8 cellular contexts compared by ENCODE assay signal in the genomic region with DNA sequence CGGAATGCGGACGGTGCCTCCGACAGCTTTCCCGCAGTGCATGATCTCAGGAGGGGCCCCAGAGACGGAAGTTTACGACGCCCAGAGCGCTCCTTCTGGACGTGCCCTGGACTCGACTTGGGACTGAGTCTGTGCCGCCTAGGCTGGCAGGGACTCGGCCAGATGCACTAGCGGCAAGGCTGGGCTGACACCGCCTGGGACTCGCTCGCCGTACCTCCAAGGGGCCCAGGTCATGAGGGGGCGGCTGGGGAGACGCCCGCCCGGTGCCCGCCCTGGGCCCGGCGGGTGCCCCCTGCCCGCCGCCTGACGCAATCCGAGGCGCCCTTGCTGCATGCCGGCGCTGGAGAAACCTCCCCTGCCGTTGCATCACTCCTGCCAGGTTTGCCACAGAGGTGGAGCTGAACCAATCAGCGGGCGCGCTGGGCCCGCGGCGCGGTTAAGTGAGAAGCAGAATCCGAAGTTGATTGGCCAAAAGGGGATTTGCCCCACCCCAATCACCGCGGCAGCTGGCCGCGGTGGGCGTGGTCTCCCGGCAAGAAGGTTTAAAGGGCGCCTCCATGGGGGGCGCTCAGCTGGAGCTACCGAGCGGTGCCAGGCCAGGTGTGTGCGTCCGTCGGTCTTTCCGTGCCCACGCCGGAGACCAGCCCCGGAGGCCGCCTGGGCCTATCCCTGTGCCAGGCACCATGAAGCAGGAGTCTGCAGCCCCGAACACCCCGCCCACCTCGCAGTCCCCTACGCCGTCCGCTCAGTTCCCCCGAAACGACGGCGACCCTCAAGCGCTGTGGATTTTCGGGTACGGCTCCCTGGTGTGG. TPM values are rescaled to one million over a fixed set of nuclear protein-coding genes. Genes with fewer than 3 reads are reported as not detected.
DNase-seq lines count a peak whose midpoint lies in the region; ATAC-seq and TF ChIP-seq lines count a peak whose summit lies in the region.

A gene with protein sequence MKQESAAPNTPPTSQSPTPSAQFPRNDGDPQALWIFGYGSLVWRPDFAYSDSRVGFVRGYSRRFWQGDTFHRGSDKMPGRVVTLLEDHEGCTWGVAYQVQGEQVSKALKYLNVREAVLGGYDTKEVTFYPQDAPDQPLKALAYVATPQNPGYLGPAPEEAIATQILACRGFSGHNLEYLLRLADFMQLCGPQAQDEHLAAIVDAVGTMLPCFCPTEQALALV (plus strand): TSS at position 571 of the 812 bp plus-strand sequence. CDS start 113 bp downstream, at position 684.

- no peaks in the 10 kb centered on the region for H3K9me3 Mint-ChIP-seq in activated T-helper 1 cell treated with anti-CD3 and anti-CD28 coated beads, Interleukin-12 subunit alpha, Interleukin-12 subunit beta, Interleukin-2, Interleukin-4 antibody, amounts not matched to agents 30 ng/mL and 10 ng/mL and 1 ng/mL, durations not matched to agents 14 hours and 24 hours and 36 hours
- H3K9me3 Mint-ChIP-seq in natural killer cell treated with Interleukin-12 subunit alpha and Interleukin-12 subunit beta and Interleukin-15 and Interleukin-18, amount 100 ng/mL, for 72 hours = no peaks in the 10 kb centered on the region

- peak within 1 kb of the TSS; percentile 76 for H2AFZ ChIP-seq in KMS-11 (ENCODE audit: low read depth)

- intact Hi-C loops in activated T-helper 1 cell treated with anti-CD3 and anti-CD28 coated beads, Interleukin-12 subunit alpha, Interleukin-12 subunit beta, Interleukin-2, Interleukin-4 antibody, amounts not matched to agents 30 ng/mL and 10 ng/mL and 1 ng/mL, durations not matched to agents 14 hours and 24 hours and 36 hours (cut with micrococcal nuclease) = loop anchor here (1.0 to 5.0 kb wide), 7 partner anchors 11 to 384 kb away; a partner anchor contains a TSS

- H3K4me1 ChIP-seq in DOHH2 (ENCODE audit: control insufficient read depth, low read length) = peaks cover 22% of the 10 kb centered on the region
- H3K4me1 ChIP-seq in KMS-11 (ENCODE audit: low read depth, poor library complexity, severe bottlenecking) = peaks cover 33% of the 10 kb centered on the region

- H3K79me2 ChIP-seq in DOHH2 (ENCODE audit: control insufficient read depth, low read length) = no peaks in the 10 kb centered on the region
- no peaks in the 10 kb centered on the region for H3K79me2 ChIP-seq in KMS-11 (ENCODE audit: insufficient read depth, low read depth)

- peak within 1 kb of the TSS; percentile 35; the same call in 1 of the 2 replicates for H3K27ac ChIP-seq in DOHH2 (ENCODE audit: low read depth, low read length)
- H3K27ac ChIP-seq in KMS-11 = peak within 1 kb of the TSS; percentile 64

- H3K9me3 ChIP-seq in DOHH2 (ENCODE audit: control insufficient read depth, insufficient read depth, low read length) = no peaks in the 10 kb centered on the region

- no peak for TF ChIP-seq CTCF in DOHH2 (IDR thresholded peaks at IDR 0.05; ENCODE audit: low read depth, low read length, poor library complexity, severe bottlenecking)
- TF ChIP-seq CTCF in KMS-11 (conservative IDR thresholded peaks at IDR 0.05; ENCODE audit: low read depth, low read length) = no peak

- H3K27me3 Mint-ChIP-seq in activated T-helper 1 cell treated with anti-CD3 and anti-CD28 coated beads, Interleukin-12 subunit alpha, Interleukin-12 subunit beta, Interleukin-2, Interleukin-4 antibody, amounts not matched to agents 30 ng/mL and 10 ng/mL and 1 ng/mL, durations not matched to agents 14 hours and 24 hours and 36 hours (ENCODE audit: insufficient read depth) = no peaks in the 10 kb centered on the region
- H3K27me3 Mint-ChIP-seq in natural killer cell treated with Interleukin-12 subunit alpha and Interleukin-12 subunit beta and Interleukin-15 and Interleukin-18, amount 100 ng/mL, for 72 hours = peaks cover 0 to 10% of the 10 kb centered on the region in 2 donors

- H3F3A ChIP-seq in DOHH2 (ENCODE audit: control insufficient read depth, insufficient read depth) = no peaks in the 10 kb centered on the region

- H3K36me3 ChIP-seq in DOHH2 (ENCODE audit: control insufficient read depth, low read length) (no peaks in the 10 kb centered on the region), KMS-11 (ENCODE audit: insufficient read depth) (no peaks in the 10 kb centered on the region)

- ATAC-seq in GM21786 (IDR thresholded peaks at IDR 0.05; ENCODE audit: unreplicated experiment) = peak; percentile 89
- ATAC-seq in natural killer cell treated with Interleukin-12 subunit alpha and Interleukin-12 subunit beta and Interleukin-15 and Interleukin-18, amount 100 ng/mL, for 72 hours = peak; percentile 96 to 97

- H3K4me3 ChIP-seq in DOHH2 (ENCODE audit: low read length) (peak within 1 kb of the TSS; percentile 89), KMS-11 (IDR thresholded peaks at IDR 0.05; ENCODE audit: insufficient read depth, low read depth, low read length) (no peak within 1 kb of the TSS)

- DNase-seq in RKO (ENCODE audit: low spot score) (peak; percentile 97), fibroblast of peridontal ligament (ENCODE audit: extremely low read depth) (peak; percentile 93)
- DNase-seq in activated T-helper 1 cell treated with anti-CD3 and anti-CD28 coated beads, Interleukin-12 subunit alpha, Interleukin-12 subunit beta, Interleukin-2, Interleukin-4 antibody, amounts not matched to agents 30 ng/mL and 10 ng/mL and 1 ng/mL, durations not matched to agents 14 hours and 24 hours and 36 hours (ENCODE audit: low spot score) = peak; percentile 96
- DNase-seq in natural killer cell treated with Interleukin-12 subunit alpha and Interleukin-12 subunit beta and Interleukin-15 and Interleukin-18, amount 100 ng/mL, for 72 hours (ENCODE audit: low spot score) = peak; percentile 97
- DNase-seq in stimulated activated naive CD4-positive, alpha-beta T cell treated with Interleukin-2 at 50 U/mL for 16 hours (lab: John Stamatoyannopoulos, UW) = peak; percentile 98

- H3K4me2 ChIP-seq in DOHH2 (ENCODE audit: low read length) (peak within 1 kb of the TSS; percentile 95), KMS-11 (peak within 1 kb of the TSS; percentile 73)

- no peaks in the 10 kb centered on the region for H3K9me2 ChIP-seq in DOHH2 (replicated peaks; ENCODE audit: control insufficient read depth, low read length)

- H4K20me1 ChIP-seq in DOHH2 (ENCODE audit: control insufficient read depth, insufficient read depth, low read depth, low read length) (no peaks in the 10 kb centered on the region), KMS-11 (ENCODE audit: insufficient read depth) (no peaks in the 10 kb centered on the region)

- H3K4me1 Mint-ChIP-seq in activated T-helper 1 cell treated with anti-CD3 and anti-CD28 coated beads, Interleukin-12 subunit alpha, Interleukin-12 subunit beta, Interleukin-2, Interleukin-4 antibody, amounts not matched to agents 30 ng/mL and 10 ng/mL and 1 ng/mL, durations not matched to agents 14 hours and 24 hours and 36 hours (ENCODE audit: low read depth) = peaks cover 48% of the 10 kb centered on the region
- peaks cover 12 to 27% of the 10 kb centered on the region in 2 donors for H3K4me1 Mint-ChIP-seq in natural killer cell treated with Interleukin-12 subunit alpha and Interleukin-12 subunit beta and Interleukin-15 and Interleukin-18, amount 100 ng/mL, for 72 hours (ENCODE audit: low read depth in 2 of 2)

- peak within 1 kb of the TSS; percentile 89 for H3K27ac Mint-ChIP-seq in activated T-helper 1 cell treated with anti-CD3 and anti-CD28 coated beads, Interleukin-12 subunit alpha, Interleukin-12 subunit beta, Interleukin-2, Interleukin-4 antibody, amounts not matched to agents 30 ng/mL and 10 ng/mL and 1 ng/mL, durations not matched to agents 14 hours and 24 hours and 36 hours
- H3K27ac Mint-ChIP-seq in natural killer cell treated with Interleukin-12 subunit alpha and Interleukin-12 subunit beta and Interleukin-15 and Interleukin-18, amount 100 ng/mL, for 72 hours = peak within 1 kb of the TSS; percentile 66 to 83

- peaks cover under 1% of the 10 kb centered on the region; the same call in 1 of the 2 replicates for H3K27me3 ChIP-seq in DOHH2 (ENCODE audit: control insufficient read depth, low read length)
- H3K27me3 ChIP-seq in KMS-11 (ENCODE audit: insufficient read depth, low read depth) = no peaks in the 10 kb centered on the region

- peak within 1 kb of the TSS; percentile 76 for H3K9ac ChIP-seq in KMS-11

- H3K4me3 Mint-ChIP-seq in activated T-helper 1 cell treated with anti-CD3 and anti-CD28 coated beads, Interleukin-12 subunit alpha, Interleukin-12 subunit beta, Interleukin-2, Interleukin-4 antibody, amounts not matched to agents 30 ng/mL and 10 ng/mL and 1 ng/mL, durations not matched to agents 14 hours and 24 hours and 36 hours = peak within 1 kb of the TSS; percentile 92
- peak within 1 kb of the TSS; percentile 89 for H3K4me3 Mint-ChIP-seq in natural killer cell treated with Interleukin-12 subunit alpha and Interleukin-12 subunit beta and Interleukin-15 and Interleukin-18, amount 100 ng/mL, for 72 hours

- H3K36me3 Mint-ChIP-seq in activated T-helper 1 cell treated with anti-CD3 and anti-CD28 coated beads, Interleukin-12 subunit alpha, Interleukin-12 subunit beta, Interleukin-2, Interleukin-4 antibody, amounts not matched to agents 30 ng/mL and 10 ng/mL and 1 ng/mL, durations not matched to agents 14 hours and 24 hours and 36 hours (ENCODE audit: low read depth) = peaks cover 3% of the 10 kb centered on the region
- H3K36me3 Mint-ChIP-seq in natural killer cell treated with Interleukin-12 subunit alpha and Interleukin-12 subunit beta and Interleukin-15 and Interleukin-18, amount 100 ng/mL, for 72 hours = no peaks in the 10 kb centered on the region

RNA-seq across cellular contexts. Expression of the gene that starts here (rescaled TPM):
- 11.7 and 12.4 TPM in 2 replicates for total RNA-seq in activated T-helper 1 cell treated with anti-CD3 and anti-CD28 coated beads, Interleukin-12 subunit alpha, Interleukin-12 subunit beta, Interleukin-2, Interleukin-4 antibody, amounts not matched to agents 30 ng/mL and 10 ng/mL and 1 ng/mL, durations not matched to agents 14 hours and 24 hours and 36 hours
- total RNA-seq in natural killer cell treated with Interleukin-12 subunit alpha and Interleukin-12 subunit beta and Interleukin-15 and Interleukin-18, amount 100 ng/mL, for 72 hours = 10 to 100 TPM in 1 of 2 donors, 1 to 10 TPM in 1; 7.7 to 13.1 TPM
